ENCODE assay signal across 24 cellular contexts in the genomic region with DNA sequence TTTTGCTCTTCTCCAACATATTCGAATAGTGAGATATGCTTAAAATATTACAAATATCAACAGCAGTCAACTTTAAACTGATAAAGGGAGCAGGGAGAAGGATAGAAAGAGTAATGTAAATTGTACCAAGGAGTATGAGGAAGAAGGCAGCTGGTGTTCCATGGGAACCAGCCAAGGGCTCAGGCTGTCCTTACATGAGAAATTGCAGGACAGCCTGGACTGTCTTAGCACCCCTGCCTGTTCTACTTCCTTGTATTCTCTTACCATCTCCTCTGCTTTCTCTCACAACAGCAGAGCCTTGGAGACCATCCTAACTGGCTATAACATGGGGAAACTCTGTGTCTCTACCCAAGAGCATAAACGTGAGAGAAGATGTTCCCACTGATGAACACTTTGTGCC.
DNase-seq lines count a peak whose midpoint lies in the region; FAIRE-seq and TF ChIP-seq lines count a peak whose summit lies in the region.
"Had no signal": no experiment of that assay in that cellular context is flagged by ENCODE, and none has a peak within 500 bp of the region (broad histone marks: within the 10 kb centered on the region; RNA-seq: fewer than 3 reads in every experiment).

No MANE protein-coding gene starts in this region.

- intact Hi-C loops in transverse colon (cut with DNase I; ENCODE audit: low total_unique reads) (no loop called here), esophagus muscularis mucosa (cut with DNase I) (no loop called here)

- DNase-seq in DMS 273 (lab: John Stamatoyannopoulos, UW; ENCODE audit: unreplicated experiment) = peak; percentile 13
- no peak for DNase-seq in DMS 273 treated with DMSO at 0.1 percent for 48 hours (lab: John Stamatoyannopoulos, UW)
- peak; percentile 4 for DNase-seq in bronchial epithelial cell (ENCODE audit: low read depth)
- DNase-seq in transverse colon = peak; percentile 8
- no peak for DNase-seq in ACHN
- no peak for DNase-seq in NCI-H187 (lab: John Stamatoyannopoulos, UW)
- DNase-seq in esophagus muscularis mucosa (ENCODE audit: extremely low spot score) = no peak
- DNase-seq: activated CD4-positive, alpha-beta T cell treated with anti-CD3 and anti-CD28 coated beads, Interleukin-2, amount 10 ng/mL, durations not matched to agents 7 days and 5 days; activated CD8-positive, alpha-beta memory T cell treated with anti-CD3 and anti-CD28 coated beads, Interleukin-2, amount 50 U/mL, for 4 hours; activated naive CD8-positive, alpha-beta T cell treated with anti-CD3 and anti-CD28 coated beads for 36 hours; AML-193; CD8-positive, alpha-beta T cell; endodermal cell; immature natural killer cell; left ventricle myocardium inferior; NCI-H1105 treated with DMSO at 0.1 percent for 48 hours; Peyer's patch; SJCRH30; stimulated activated CD4-positive, alpha-beta T cell treated with anti-CD3 and anti-CD28 coated beads, Interleukin-4, amount 100 ng/mL, for 4 hours; thyroid gland had no signal

- TF ChIP-seq CTCF in bronchial epithelial cell (IDR thresholded peaks at IDR 0.05; ENCODE audit: insufficient read depth, low read length, severe bottlenecking) (no peak), transverse colon (IDR thresholded peaks at IDR 0.05) (no peak), esophagus muscularis mucosa (IDR thresholded peaks at IDR 0.05) (no peak)

- H3K27me3 ChIP-seq in bronchial epithelial cell (ENCODE audit: control insufficient read depth, insufficient read depth, low read length) (peaks cover 2% of the 10 kb centered on the region), iPS-20b (ENCODE audit: insufficient read depth, low read length) (no peaks in the 10 kb centered on the region), transverse colon (peaks cover 4% of the 10 kb centered on the region), esophagus muscularis mucosa (no peaks in the 10 kb centered on the region)
- H3K27me3 ChIP-seq: SJCRH30, thyroid gland had no signal

- TF ChIP-seq POLR2A in transverse colon (IDR thresholded peaks at IDR 0.05) = no peak
- no peak for TF ChIP-seq POLR2A in esophagus muscularis mucosa (IDR thresholded peaks at IDR 0.05; ENCODE audit: low read depth)

- H3K36me3 ChIP-seq in bronchial epithelial cell (ENCODE audit: control insufficient read depth, insufficient read depth, low read length) (no peaks in the 10 kb centered on the region), iPS-20b (ENCODE audit: insufficient read depth, low read depth, low read length) (no peaks in the 10 kb centered on the region), transverse colon (no peaks in the 10 kb centered on the region), esophagus muscularis mucosa (no peaks in the 10 kb centered on the region)
- H3K36me3 ChIP-seq: left ventricle myocardium inferior, Peyer's patch, SJCRH30, thyroid gland had no signal

- H3K9me3 ChIP-seq in iPS-20b (ENCODE audit: insufficient read depth, low read depth, low read length) (no peaks in the 10 kb centered on the region), transverse colon (no peaks in the 10 kb centered on the region), esophagus muscularis mucosa (no peaks in the 10 kb centered on the region)
- H3K9me3 ChIP-seq: left ventricle myocardium inferior, Peyer's patch, SJCRH30, thyroid gland had no signal

- H3K27ac ChIP-seq in iPS-20b (ENCODE audit: low read length) (no peak overlapping the region), transverse colon (peak overlapping the region in 3 of 4 donors; percentile 25 to 47 (median 25)), esophagus muscularis mucosa (replicated peaks in 1 of 4) (no peak overlapping the region)
- H3K27ac ChIP-seq: 22Rv1, coronary artery, left ventricle myocardium inferior, Peyer's patch, SJCRH30, thyroid gland had no signal

- no peak overlapping the region for H3K4me3 ChIP-seq in bronchial epithelial cell (ENCODE audit: low read depth, low read length)
- no peak overlapping the region; the same call in 1 of the 2 replicates for H3K4me3 ChIP-seq in iPS-20b (ENCODE audit: low read length)
- no peak overlapping the region for H3K4me3 ChIP-seq in transverse colon
- H3K4me3 ChIP-seq in esophagus muscularis mucosa = no peak overlapping the region
- H3K4me3 ChIP-seq: coronary artery, left ventricle myocardium inferior, Peyer's patch, SJCRH30, thyroid gland had no signal

- WGBS in transverse colon (ENCODE audit: low coverage in 1 of 2), 2 donors = 50 to 52% methylated on average over 2 of the region's 2 CpGs
- WGBS in esophagus muscularis mucosa = 36% methylated on average over 2 of the region's 2 CpGs

- peak overlapping the region; percentile 2; the same call in 1 of the 2 replicates for H3K9ac ChIP-seq in iPS-20b (ENCODE audit: low read depth, low read length)

- in situ Hi-C loops in transverse colon (cut with MboI; ENCODE audit: low pct_ligation_motif_present in 1 of 4, low pct_unique_long_range_greater_than_20kb in 1 of 4, low sequenced_read_pairs in 3 of 4) = no loop called here
- in situ Hi-C loops in ACHN (cut with HindIII; ENCODE audit: low pct_ligation_motif_present, low pct_unique_long_range_greater_than_20kb, low sequenced_read_pairs) = no loop called here

- no peak for FAIRE-seq in bronchial epithelial cell (lab: Jason Lieb, UNC)
- FAIRE-seq: GM12891 had no signal

- no peak for TF ChIP-seq EP300 in transverse colon (IDR thresholded peaks at IDR 0.05; ENCODE audit: low read depth)
- no peak for TF ChIP-seq EP300 in esophagus muscularis mucosa (IDR thresholded peaks at IDR 0.05)

- H3K4me1 ChIP-seq in iPS-20b (ENCODE audit: insufficient read depth, low read length) (peaks cover 9% of the 10 kb centered on the region; the same call in 1 of the 2 replicates), transverse colon (peaks cover 0 to 8% (median 0%) of the 10 kb centered on the region in 4 donors), esophagus muscularis mucosa (no peaks in the 10 kb centered on the region)
- H3K4me1 ChIP-seq: left ventricle myocardium inferior, Peyer's patch, thyroid gland had no signal

Comparison
In these comparisons a context has a peak if more than half of its experiments do, and no peak if none do; other contexts are left out.
1. DNase-seq: peak in DMS 273 (single experiment), bronchial epithelial cell (single experiment) and transverse colon (single experiment); none in DMS 273 treated with DMSO at 0.1 percent for 48 hours (single experiment), ACHN (single experiment), NCI-H187 (0 of 2) and esophagus muscularis mucosa (single experiment).
2. H3K27ac ChIP-seq: peak in transverse colon (3 of 4); none in iPS-20b (single experiment) and esophagus muscularis mucosa (0 of 4).